In the genomic region with DNA sequence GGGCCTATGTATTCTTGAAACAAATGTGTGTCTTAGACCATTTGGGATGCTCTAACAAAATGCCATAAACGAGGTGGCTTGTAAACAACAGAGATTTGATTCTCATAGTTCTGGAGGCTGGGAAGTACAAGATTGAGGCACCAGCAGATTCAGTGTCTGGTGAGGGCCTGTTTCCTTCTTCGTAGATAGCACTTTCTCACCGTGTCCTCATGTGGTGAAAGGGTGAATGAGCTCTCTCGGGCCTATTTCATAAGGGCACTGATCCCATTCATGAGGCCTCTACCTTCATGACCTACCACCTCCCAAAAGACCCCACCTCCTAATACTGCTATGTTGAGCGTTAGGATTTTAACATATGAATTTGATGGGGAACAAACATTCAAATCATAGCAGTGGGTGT, we compare ENCODE assay signal across 27 cellular contexts. TPM values are rescaled to one million over a fixed set of nuclear protein-coding genes. Genes with fewer than 3 reads are reported as not detected.
"Had no signal": no experiment of that assay in that cellular context is flagged by ENCODE, and none has a peak within 500 bp of the region (broad histone marks: within the 10 kb centered on the region; RNA-seq: fewer than 3 reads in every experiment).

No MANE protein-coding gene starts in this region.

- H3K4me1 Mint-ChIP-seq: activated B cell treated with CpG ODN at 0.5 μM for 24 hours; brain; stimulated activated naive B cell treated with anti-CD40 and anti-IgM and Interleukin-4, amounts not matched to agents 10 μg/mL and 1 μg/mL and 100 μg/mL, for 72 hours had no signal

- H3K9me3 ChIP-seq: heart right ventricle, right lobe of liver, upper lobe of right lung had no signal

- H3K79me2 ChIP-seq: parathyroid adenoma had no signal

- DNase-seq: activated B cell treated with CpG ODN at 0.5 μM for 24 hours; activated CD4-positive, alpha-beta T cell treated with anti-CD3 and anti-CD28 coated beads for 4 hours; activated CD4-positive, alpha-beta T cell treated with anti-CD3 and anti-CD28 coated beads, Interleukin-2, amount 50 U/mL, for 48 hours; activated CD8-positive, alpha-beta memory T cell treated with anti-CD3 and anti-CD28 coated beads, Interleukin-2, amount 50 U/mL, for 48 hours; activated naive CD4-positive, alpha-beta T cell; activated naive CD8-positive, alpha-beta T cell treated with anti-CD3 and anti-CD28 coated beads, Interleukin-2, amount 10 ng/mL, durations not matched to agents 7 days and 5 days; activated T-cell treated with anti-CD3 and anti-CD28 coated beads, Interleukin-2, amount 50 U/mL, for 4 hours; caudate nucleus; effector CD4-positive, alpha-beta T cell; foreskin fibroblast; heart right ventricle; islet precursor cell; left cardiac atrium; nephron progenitor cell; right lobe of liver; stimulated activated CD4-positive, alpha-beta T cell treated with anti-CD3 and anti-CD28 coated beads, Interleukin-2, amount 100 ng/mL, for 48 hours; stimulated activated CD8-positive, alpha-beta memory T cell treated with anti-CD3 and anti-CD28 coated beads, Interleukin-4, amount 100 ng/mL, for 48 hours; stimulated activated naive B cell treated with anti-CD40 and anti-IgM and Interleukin-4, amounts not matched to agents 10 μg/mL and 1 μg/mL and 100 μg/mL, for 72 hours; T-helper 1 cell; upper lobe of right lung had no signal

- FAIRE-seq: endometrium, TTC549 had no signal

- ATAC-seq: activated T-cell treated with anti-CD3 and anti-CD28 coated beads, Interleukin-2, amount 50 U/mL, for 4 hours; heart right ventricle; left cardiac atrium; right lobe of liver; stimulated activated naive B cell treated with anti-CD40 and anti-IgM and Interleukin-4, amounts not matched to agents 10 μg/mL and 1 μg/mL and 100 μg/mL, for 72 hours; upper lobe of right lung had no signal

- H3K4me3 ChIP-seq: heart right ventricle, upper lobe of right lung had no signal

- H2AFZ ChIP-seq: parathyroid adenoma had no signal

- H3K4me1 ChIP-seq: parathyroid adenoma had no signal

- H3K36me3 ChIP-seq: heart right ventricle, right lobe of liver, upper lobe of right lung had no signal

- H3K9me3 Mint-ChIP-seq: activated B cell treated with CpG ODN at 0.5 μM for 24 hours; activated naive CD8-positive, alpha-beta T cell treated with anti-CD3 and anti-CD28 coated beads, Interleukin-2, amount 10 ng/mL, durations not matched to agents 7 days and 5 days; activated T-cell treated with anti-CD3 and anti-CD28 coated beads, Interleukin-2, amount 50 U/mL, for 4 hours; activated T-helper 2 cell treated with anti-CD3 and anti-CD28 coated beads, Interferon-gamma antibody, Interleukin-2, Interleukin-4, amounts not matched to agents 10 μg/mL and 5 μg/mL and 100 μg/mL, durations not matched to agents 14 hours and 24 hours and 36 hours; dendritic cell treated with granulocyte-macrophage colony-stimulating factor and Interleukin-4, amounts not matched to agents 40 ng/mL and 50 ng/mL, for 4 days; stimulated activated naive B cell treated with anti-CD40 and anti-IgM and Interleukin-4, amounts not matched to agents 10 μg/mL and 1 μg/mL and 100 μg/mL, for 72 hours had no signal

- H3K27me3 ChIP-seq: heart right ventricle, right lobe of liver, upper lobe of right lung had no signal

- H3K9ac ChIP-seq: parathyroid adenoma had no signal

- H3K27ac ChIP-seq: parathyroid adenoma, upper lobe of right lung had no signal

- H3K36me3 Mint-ChIP-seq: activated naive CD8-positive, alpha-beta T cell treated with anti-CD3 and anti-CD28 coated beads, Interleukin-2, amount 10 ng/mL, durations not matched to agents 7 days and 5 days; brain; stimulated activated naive B cell treated with anti-CD40 and anti-IgM and Interleukin-4, amounts not matched to agents 10 μg/mL and 1 μg/mL and 100 μg/mL, for 72 hours had no signal

- H3K4me3 Mint-ChIP-seq: activated B cell treated with CpG ODN at 0.5 μM for 24 hours; activated naive CD8-positive, alpha-beta T cell treated with anti-CD3 and anti-CD28 coated beads, Interleukin-2, amount 10 ng/mL, durations not matched to agents 7 days and 5 days; activated T-cell treated with anti-CD3 and anti-CD28 coated beads, Interleukin-2, amount 50 U/mL, for 4 hours; brain; dendritic cell treated with granulocyte-macrophage colony-stimulating factor and Interleukin-4, amounts not matched to agents 40 ng/mL and 50 ng/mL, for 4 days; nephron progenitor cell; stimulated activated naive B cell treated with anti-CD40 and anti-IgM and Interleukin-4, amounts not matched to agents 10 μg/mL and 1 μg/mL and 100 μg/mL, for 72 hours had no signal

- H3K27ac Mint-ChIP-seq: activated B cell treated with CpG ODN at 0.5 μM for 24 hours; activated naive CD8-positive, alpha-beta T cell treated with anti-CD3 and anti-CD28 coated beads, Interleukin-2, amount 10 ng/mL, durations not matched to agents 7 days and 5 days; activated T-helper 2 cell treated with anti-CD3 and anti-CD28 coated beads, Interferon-gamma antibody, Interleukin-2, Interleukin-4, amounts not matched to agents 10 μg/mL and 5 μg/mL and 100 μg/mL, durations not matched to agents 14 hours and 24 hours and 36 hours; brain; dendritic cell treated with granulocyte-macrophage colony-stimulating factor and Interleukin-4, amounts not matched to agents 40 ng/mL and 50 ng/mL, for 4 days; nephron progenitor cell; stimulated activated naive B cell treated with anti-CD40 and anti-IgM and Interleukin-4, amounts not matched to agents 10 μg/mL and 1 μg/mL and 100 μg/mL, for 72 hours had no signal

RNA-seq across cellular contexts. Expression of a gene that starts 6.4 kb away (rescaled TPM):
- total RNA-seq: activated B cell treated with CpG ODN at 0.5 μM for 24 hours; activated CD8-positive, alpha-beta memory T cell treated with anti-CD3 and anti-CD28 coated beads for 36 hours; activated naive CD8-positive, alpha-beta T cell treated with anti-CD3 and anti-CD28 coated beads, Interleukin-2, amount 10 ng/mL, durations not matched to agents 7 days and 5 days; activated T-helper 2 cell treated with anti-CD3 and anti-CD28 coated beads, Interferon-gamma antibody, Interleukin-2, Interleukin-4, amounts not matched to agents 10 μg/mL and 5 μg/mL and 100 μg/mL, durations not matched to agents 14 hours and 24 hours and 36 hours had no signal
